ENCODE assay signal across 8 cellular contexts in genomic region chr14:70886421-70887206, GRCh38. TPM values are rescaled to one million over a fixed set of nuclear protein-coding genes. Genes with fewer than 3 reads are reported as not detected.
DNase-seq lines count a peak whose midpoint lies in the region; ATAC-seq and TF ChIP-seq lines count a peak whose summit lies in the region.

No MANE protein-coding gene starts in this region.

- WGBS in transverse colon (ENCODE audit: low coverage in 1 of 2), 2 donors, result 51 to 60% methylated on average over 2 to 5 of the region's 5 CpGs

- H3K9ac ChIP-seq in OCI-LY3 (ENCODE audit: low read length), result peak overlapping the region; percentile 71

- no peaks in the 10 kb centered on the region for H3K36me3 ChIP-seq in OCI-LY3 (replicated peaks; ENCODE audit: low read depth, low read length)
- H3K36me3 ChIP-seq in effector memory CD4-positive, alpha-beta T cell (ENCODE audit: control insufficient read depth, insufficient read depth, low read length), result no peaks in the 10 kb centered on the region
- no peaks in the 10 kb centered on the region for H3K36me3 ChIP-seq in transverse colon

- intact Hi-C loops in transverse colon (cut with DNase I; ENCODE audit: low total_unique reads), result no loop called here

- no peaks in the 10 kb centered on the region for H3K79me2 ChIP-seq in OCI-LY3 (ENCODE audit: low read length)

- in situ Hi-C loops in transverse colon (cut with MboI; ENCODE audit: low pct_ligation_motif_present in 1 of 4, low pct_unique_long_range_greater_than_20kb in 1 of 4, low sequenced_read_pairs in 3 of 4), result no loop called here

- DNase-seq in effector memory CD4-positive, alpha-beta T cell, result peak in 1 of 3 donors; percentile 30
- DNase-seq in transverse colon, result peak; percentile 63
- no peak for DNase-seq in dermis blood vessel endothelial cell
- DNase-seq in NCI-H345 treated with DMSO at 0.1 percent for 48 hours (lab: John Stamatoyannopoulos, UW; ENCODE audit: unreplicated experiment), result no peak

- H3K27me3 ChIP-seq in OCI-LY3 (ENCODE audit: low read depth, low read length), result peaks cover 35% of the 10 kb centered on the region
- no peaks in the 10 kb centered on the region for H3K27me3 ChIP-seq in effector memory CD4-positive, alpha-beta T cell (replicated peaks; ENCODE audit: control insufficient read depth, insufficient read depth, low read length, poor library complexity, severe bottlenecking)
- H3K27me3 ChIP-seq in transverse colon, result no peaks in the 10 kb centered on the region

- ATAC-seq in GM18498 (IDR thresholded peaks at IDR 0.05; ENCODE audit: unreplicated experiment) (peak; percentile 41), GM21825 (IDR thresholded peaks at IDR 0.05; ENCODE audit: unreplicated experiment) (peak; percentile 46), HG03025 (IDR thresholded peaks at IDR 0.05; ENCODE audit: low FRiP score, unreplicated experiment) (no peak)

- no peak for TF ChIP-seq EP300 in transverse colon (IDR thresholded peaks at IDR 0.05; ENCODE audit: low read depth)

- H3K4me1 ChIP-seq in OCI-LY3 (ENCODE audit: low read length) (peaks cover 76% of the 10 kb centered on the region), transverse colon (peaks cover 5 to 26% (median 9%) of the 10 kb centered on the region in 4 donors)
- peaks cover 77% of the 10 kb centered on the region for H3K4me1 ChIP-seq in effector memory CD4-positive, alpha-beta T cell (ENCODE audit: control insufficient read depth, insufficient read depth, low read length, poor library complexity, severe bottlenecking)

- no peak for TF ChIP-seq POLR2A in transverse colon (IDR thresholded peaks at IDR 0.05)

- H3K27ac ChIP-seq in OCI-LY3 (ENCODE audit: low read length) (peak overlapping the region; percentile 96), transverse colon (peak overlapping the region; percentile 70 to 81 (median 76))
- H3K27ac ChIP-seq in effector memory CD4-positive, alpha-beta T cell (ENCODE audit: insufficient read depth, low read length, poor library complexity, severe bottlenecking), result peak overlapping the region; percentile 61

- TF ChIP-seq CTCF in OCI-LY3 (IDR thresholded peaks at IDR 0.05; ENCODE audit: low read depth, low read length) (no peak), transverse colon (IDR thresholded peaks at IDR 0.05) (no peak)

- H3K4me2 ChIP-seq in OCI-LY3 (ENCODE audit: low read length), result peak overlapping the region; percentile 96

- H3K4me3 ChIP-seq in OCI-LY3 (ENCODE audit: low read length) (peak overlapping the region; percentile 71), transverse colon (no peak overlapping the region)
- peak overlapping the region; percentile 2 for H3K4me3 ChIP-seq in effector memory CD4-positive, alpha-beta T cell (ENCODE audit: insufficient read depth, low read depth, low read length, poor library complexity, severe bottlenecking)

- no peak overlapping the region for H2AFZ ChIP-seq in OCI-LY3 (ENCODE audit: low read depth, low read length)

- peaks cover 2% of the 10 kb centered on the region; the same call in 1 of the 2 replicates for H4K20me1 ChIP-seq in OCI-LY3 (ENCODE audit: insufficient read depth, low read length)

- no peaks in the 10 kb centered on the region for H3K9me3 ChIP-seq in OCI-LY3 (ENCODE audit: insufficient read depth, low read length)
- H3K9me3 ChIP-seq in effector memory CD4-positive, alpha-beta T cell (ENCODE audit: control insufficient read depth, low read length), result no peaks in the 10 kb centered on the region
- no peaks in the 10 kb centered on the region for H3K9me3 ChIP-seq in transverse colon

RNA-seq across cellular contexts. Expression of gene PCNX1, which starts 20.6 kb away (rescaled TPM):
- total RNA-seq in transverse colon (10 to 100 TPM; 15.0 to 64.6 (median 46.0) TPM), dermis blood vessel endothelial cell (33.4 and 49.0 TPM in 2 replicates)

Comparison
In these comparisons a context has a peak if more than half of its experiments do, and no peak if none do; other contexts are left out.
1. H3K4me3 ChIP-seq: peak in OCI-LY3 (single experiment) and effector memory CD4-positive, alpha-beta T cell (single experiment); none in transverse colon (0 of 4).
2. Peak in every context shown above with its lines, with median percentiles within 50 percentile points of each other: H3K27ac ChIP-seq.